In the genomic region with DNA sequence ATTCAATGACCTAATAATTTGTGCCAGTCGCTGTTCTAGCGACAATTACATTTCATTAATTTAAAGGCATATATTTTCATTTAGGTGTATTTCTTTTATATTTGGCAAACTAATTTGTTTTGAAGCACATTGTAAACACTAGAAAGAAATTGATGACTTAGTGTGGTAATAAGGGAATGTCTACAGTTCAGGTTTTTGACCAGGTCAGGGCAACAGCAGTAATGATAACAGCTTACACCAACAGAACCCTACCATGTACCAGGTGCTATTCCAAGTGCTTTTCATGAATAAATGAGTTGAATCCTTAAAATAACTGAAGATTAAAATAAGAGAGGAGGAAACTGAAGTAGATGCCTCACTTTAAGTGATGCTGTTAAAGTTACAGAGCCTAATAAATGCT, we compare ENCODE assay signal across 15 cellular contexts.
"Had no signal": no experiment of that assay in that cellular context is flagged by ENCODE, and none has a peak within 500 bp of the region (broad histone marks: within the 10 kb centered on the region; RNA-seq: fewer than 3 reads in every experiment).

No MANE protein-coding gene starts in this region.

- H3K4me3 ChIP-seq: adrenal gland, lower lobe of right lung, psoas muscle, SK-N-MC, testis, upper lobe of right lung had no signal

- H3K9me3 ChIP-seq: adrenal gland, lower lobe of right lung, psoas muscle, testis, upper lobe of right lung had no signal

- H3K27me3 Mint-ChIP-seq: activated CD4-positive, alpha-beta T cell treated with anti-CD3 and anti-CD28 coated beads for 36 hours; stimulated activated naive CD8-positive, alpha-beta T cell treated with anti-CD3 and anti-CD28 coated beads, Interleukin-15, amount 100 ng/mL, for 72 hours had no signal

- H3K27ac ChIP-seq: adrenal gland, epithelial cell of prostate, lower lobe of right lung, psoas muscle, SK-N-MC, testis, upper lobe of right lung, WERI-Rb-1 had no signal

- ATAC-seq: lower lobe of right lung, psoas muscle, sciatic nerve, upper lobe of right lung had no signal

- H3K36me3 ChIP-seq: adrenal gland, lower lobe of right lung, upper lobe of right lung, WERI-Rb-1 had no signal

- DNase-seq: activated CD4-positive, alpha-beta T cell treated with anti-CD3 and anti-CD28 coated beads for 36 hours; activated T-cell treated with anti-CD3 and anti-CD28 coated beads, Interleukin-2, amount 50 U/mL, for 48 hours; adrenal gland; foreskin melanocyte; kidney glomerular epithelial cell; lower lobe of right lung; psoas muscle; stimulated activated naive CD8-positive, alpha-beta T cell treated with anti-CD3 and anti-CD28 coated beads, Interleukin-15, amount 100 ng/mL, for 72 hours; testis; upper lobe of right lung; WERI-Rb-1 had no signal

- H3K9me3 Mint-ChIP-seq: neural crest cell; stimulated activated naive CD8-positive, alpha-beta T cell treated with anti-CD3 and anti-CD28 coated beads, Interleukin-15, amount 100 ng/mL, for 72 hours had no signal

- H3K27me3 ChIP-seq: adrenal gland, testis, upper lobe of right lung had no signal

- H3K4me3 Mint-ChIP-seq: activated CD4-positive, alpha-beta T cell treated with anti-CD3 and anti-CD28 coated beads for 36 hours; neural crest cell had no signal

- H3K4me1 Mint-ChIP-seq: neural crest cell had no signal
